In the genomic region with DNA sequence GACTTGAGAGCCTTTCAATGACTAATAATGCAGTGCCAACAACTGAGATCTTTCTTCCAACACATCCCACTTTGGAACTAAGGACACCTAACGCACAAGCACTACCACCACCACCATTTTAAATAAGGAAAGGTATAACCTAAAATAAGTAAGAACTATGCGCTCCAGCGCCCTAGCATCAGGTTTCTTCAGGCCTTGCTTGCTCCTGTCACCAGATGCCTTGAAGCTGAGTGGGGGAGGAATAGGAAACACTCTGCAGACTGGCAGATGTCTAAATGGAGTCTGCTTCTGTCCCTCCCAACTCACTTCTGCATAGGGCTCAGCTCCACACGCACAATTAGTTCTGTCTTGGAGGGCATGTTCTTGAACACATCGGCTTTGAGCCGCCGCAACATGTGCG, we compare ENCODE assay signal across 1 cellular context.
TF ChIP-seq lines count a peak whose summit lies in the region.

No MANE protein-coding gene starts in this region.

TF ChIP-seq in endothelial cell of umbilical vein, 7 proteins besides CTCF, POLR2A, EP300 and RAD21:
- TF ChIP-seq EZH2 (IDR thresholded peaks at IDR 0.05; ENCODE audit: borderline replicate concordance, low read depth, low read length, severe bottlenecking) (no peak), FOS (IDR thresholded peaks at IDR 0.05; ENCODE audit: borderline replicate concordance, insufficient read depth, low read length) (no peak), POLR2AphosphoS5 (IDR thresholded peaks at IDR 0.05; ENCODE audit: insufficient read depth, low read depth, low read length) (no peak), MYC (IDR thresholded peaks at IDR 0.05; ENCODE audit: low read depth, low read length) (no peak), GATA2 (IDR thresholded peaks at IDR 0.05; ENCODE audit: insufficient read depth, insufficient read length, low read depth, low read length) (no peak), JUN (IDR thresholded peaks at IDR 0.05; ENCODE audit: borderline replicate concordance, insufficient read depth, insufficient read length, low read depth) (no peak)
